ENCODE assay signal across 10 cellular contexts in the genomic region with DNA sequence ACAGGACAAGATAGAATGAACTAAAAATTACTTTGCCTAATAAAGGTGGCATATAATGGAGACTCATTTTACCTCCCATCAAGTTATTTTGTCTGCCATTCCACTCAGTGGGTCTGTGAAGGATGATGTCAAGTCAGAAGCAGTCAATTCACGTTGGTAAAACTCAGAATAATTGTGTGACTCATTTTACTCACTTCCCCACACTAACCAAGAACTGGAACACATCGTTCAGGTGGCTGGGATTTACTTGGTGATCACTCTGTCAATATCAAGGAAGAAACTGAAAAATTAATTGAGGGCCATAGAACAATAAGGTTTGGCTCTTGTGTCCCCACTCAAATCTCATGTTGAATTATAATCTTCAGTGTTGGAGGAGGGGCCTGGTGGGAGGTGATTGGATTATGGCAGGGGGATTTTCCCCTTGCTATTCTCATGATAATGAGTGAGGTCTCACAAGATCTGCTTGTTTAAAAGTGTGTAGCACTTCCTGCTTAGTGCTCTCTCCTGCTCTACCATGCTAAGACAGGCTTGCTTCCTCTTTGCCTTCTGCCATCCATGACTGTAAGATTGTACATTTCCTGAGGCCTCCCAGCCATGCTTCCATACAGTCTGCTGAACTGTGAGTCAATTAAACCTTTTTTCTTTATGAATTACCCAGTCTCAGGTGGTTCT. TPM values are rescaled to one million over a fixed set of nuclear protein-coding genes. Genes with fewer than 3 reads are reported as not detected.
A peak's percentile ranks its signal among the peaks of the same experiment; 100 is the strongest.
DNase-seq lines count a peak whose midpoint lies in the region; ATAC-seq and TF ChIP-seq lines count a peak whose summit lies in the region.
"Had no signal": no experiment of that assay in that cellular context is flagged by ENCODE, and none has a peak within 500 bp of the region (broad histone marks: within the 10 kb centered on the region; RNA-seq: fewer than 3 reads in every experiment).

No MANE protein-coding gene starts in this region.

- H3K27me3 ChIP-seq in OCI-LY3 (ENCODE audit: low read depth, low read length) = no peaks in the 10 kb centered on the region
- peaks cover 0 to 16% (median 0%) of the 10 kb centered on the region in 45 donors for H3K27me3 ChIP-seq in dorsolateral prefrontal cortex

- no peaks in the 10 kb centered on the region for H4K20me1 ChIP-seq in OCI-LY3 (ENCODE audit: insufficient read depth, low read length)

- H3K4me1 ChIP-seq in OCI-LY3 (ENCODE audit: low read length) = peaks cover 25% of the 10 kb centered on the region

- H3K4me3 ChIP-seq in OCI-LY3 (ENCODE audit: low read length) = peak overlapping the region; percentile 29; the same call in 1 of the 2 replicates
- H3K4me3 ChIP-seq in dorsolateral prefrontal cortex = no peak overlapping the region

- no peak for TF ChIP-seq CTCF in OCI-LY3 (IDR thresholded peaks at IDR 0.05; ENCODE audit: low read depth, low read length)
- TF ChIP-seq CTCF in dorsolateral prefrontal cortex (IDR thresholded peaks at IDR 0.05 in 54 of 56, conservative IDR thresholded peaks at IDR 0.05 in 2 of 56; ENCODE audit: low read depth in 1 of 56, partially characterized antibody in 56 of 56) = no peak

- H3K4me2 ChIP-seq in OCI-LY3 (ENCODE audit: low read length) = peak overlapping the region; percentile 58

- H3K4me3 Mint-ChIP-seq in stimulated activated memory B cell treated with anti-CD40 and anti-IgM and Interleukin-4, amounts not matched to agents 10 μg/mL and 1 μg/mL and 100 μg/mL, for 72 hours = no peak overlapping the region
- H3K4me3 Mint-ChIP-seq: activated CD4-positive, alpha-beta T cell treated with anti-CD3 and anti-CD28 coated beads, Interleukin-2, amount 10 ng/mL, durations not matched to agents 24 days and 14 days; activated naive CD8-positive, alpha-beta T cell had no signal

- peak; percentile 66 for ATAC-seq in GM19328 (IDR thresholded peaks at IDR 0.05; ENCODE audit: unreplicated experiment)
- peak; percentile 72 for ATAC-seq in HG02884 (IDR thresholded peaks at IDR 0.05; ENCODE audit: unreplicated experiment)
- ATAC-seq in stimulated activated memory B cell treated with anti-CD40 and anti-IgM and Interleukin-4, amounts not matched to agents 10 μg/mL and 1 μg/mL and 100 μg/mL, for 72 hours = peak; percentile 87
- no peak for ATAC-seq in GM19397 (IDR thresholded peaks at IDR 0.05; ENCODE audit: unreplicated experiment)
- ATAC-seq in GM21737 (IDR thresholded peaks at IDR 0.05; ENCODE audit: unreplicated experiment) = no peak
- ATAC-seq: Right ventricle myocardium inferior had no signal

- intact Hi-C loops in dorsolateral prefrontal cortex (cut with DNase I) = no loop called here

- no peaks in the 10 kb centered on the region for H3K79me2 ChIP-seq in OCI-LY3 (ENCODE audit: low read length)

- H2AFZ ChIP-seq in OCI-LY3 (ENCODE audit: low read depth, low read length) = peak overlapping the region; percentile 82; the same call in 1 of the 2 replicates

- peak overlapping the region; percentile 72 for H3K27ac Mint-ChIP-seq in stimulated activated memory B cell treated with anti-CD40 and anti-IgM and Interleukin-4, amounts not matched to agents 10 μg/mL and 1 μg/mL and 100 μg/mL, for 72 hours
- H3K27ac Mint-ChIP-seq: activated CD4-positive, alpha-beta T cell treated with anti-CD3 and anti-CD28 coated beads, Interleukin-2, amount 10 ng/mL, durations not matched to agents 24 days and 14 days; activated naive CD8-positive, alpha-beta T cell had no signal

- H3K36me3 ChIP-seq in OCI-LY3 (replicated peaks; ENCODE audit: low read depth, low read length) = no peaks in the 10 kb centered on the region

- DNase-seq in dorsolateral prefrontal cortex = no peak
- DNase-seq: activated CD4-positive, alpha-beta T cell treated with anti-CD3 and anti-CD28 coated beads, Interleukin-2, amount 10 ng/mL, durations not matched to agents 24 days and 14 days had no signal

- peaks cover 23% of the 10 kb centered on the region for H3K27me3 Mint-ChIP-seq in stimulated activated memory B cell treated with anti-CD40 and anti-IgM and Interleukin-4, amounts not matched to agents 10 μg/mL and 1 μg/mL and 100 μg/mL, for 72 hours

- no peaks in the 10 kb centered on the region for H3K36me3 Mint-ChIP-seq in stimulated activated memory B cell treated with anti-CD40 and anti-IgM and Interleukin-4, amounts not matched to agents 10 μg/mL and 1 μg/mL and 100 μg/mL, for 72 hours
- H3K36me3 Mint-ChIP-seq: activated naive CD8-positive, alpha-beta T cell had no signal

- H3K27ac ChIP-seq in OCI-LY3 (ENCODE audit: low read length) (peak overlapping the region; percentile 78), dorsolateral prefrontal cortex (no peak overlapping the region)

- peak overlapping the region; percentile 25; the same call in 1 of the 2 replicates for H3K9ac ChIP-seq in OCI-LY3 (ENCODE audit: low read length)

- no peaks in the 10 kb centered on the region for H3K9me3 ChIP-seq in OCI-LY3 (ENCODE audit: insufficient read depth, low read length)

- H3K9me3 Mint-ChIP-seq in stimulated activated memory B cell treated with anti-CD40 and anti-IgM and Interleukin-4, amounts not matched to agents 10 μg/mL and 1 μg/mL and 100 μg/mL, for 72 hours = no peaks in the 10 kb centered on the region
- H3K9me3 Mint-ChIP-seq: activated CD4-positive, alpha-beta T cell treated with anti-CD3 and anti-CD28 coated beads, Interleukin-2, amount 10 ng/mL, durations not matched to agents 24 days and 14 days had no signal

- H3K4me1 Mint-ChIP-seq in stimulated activated memory B cell treated with anti-CD40 and anti-IgM and Interleukin-4, amounts not matched to agents 10 μg/mL and 1 μg/mL and 100 μg/mL, for 72 hours = peaks cover 13% of the 10 kb centered on the region

RNA-seq across cellular contexts. Expression of a gene that starts 35.7 kb away (rescaled TPM):
- 10 to 100 TPM; 28.5 to 73.1 (median 53.1) TPM for total RNA-seq in dorsolateral prefrontal cortex

Comparison
In these comparisons a context has a peak if more than half of its experiments do, and no peak if none do; other contexts are left out.
1. ATAC-seq: peak in GM19328 (single experiment), HG02884 (single experiment) and stimulated activated memory B cell treated with anti-CD40 and anti-IgM and Interleukin-4, amounts not matched to agents 10 μg/mL and 1 μg/mL and 100 μg/mL, for 72 hours (single experiment); none in GM19397 (single experiment) and GM21737 (single experiment).